In genomic region chr4:76212851-76213414, GRCh38 we compare ENCODE assay signal across 8 cellular contexts. TPM values are rescaled to one million over a fixed set of nuclear protein-coding genes. Genes with fewer than 3 reads are reported as not detected.
DNase-seq lines count a peak whose midpoint lies in the region; ATAC-seq and TF ChIP-seq lines count a peak whose summit lies in the region.

No MANE protein-coding gene starts in this region.

- intact Hi-C loops in activated B cell treated with CpG ODN at 0.5 μM for 24 hours (cut with micrococcal nuclease) (loop anchor here (1.0 to 10.0 kb wide), 6 partner anchors 14 to 864 kb away; partner anchors contain the start of genes CCNI, NUP54, RCHY1 and THAP6), testis (cut with DNase I; ENCODE audit: low total_unique reads) (no loop called here)

- H3K36me3 Mint-ChIP-seq in activated B cell treated with CpG ODN at 0.5 μM for 24 hours (ENCODE audit: low read depth), result peaks cover 4% of the 10 kb centered on the region

- peaks cover 57% of the 10 kb centered on the region for H3K4me1 Mint-ChIP-seq in activated B cell treated with CpG ODN at 0.5 μM for 24 hours

- WGBS in ectodermal cell, 2 experiments, result 26 to 30% methylated on average over 14 of the region's 14 CpGs
- WGBS in testis, 2 donors, result 0% methylated on average over 13 to 14 of the region's 14 CpGs

- no peaks in the 10 kb centered on the region for H3K27me3 Mint-ChIP-seq in activated B cell treated with CpG ODN at 0.5 μM for 24 hours

- no peaks in the 10 kb centered on the region for H3K9me3 ChIP-seq in ectodermal cell (ENCODE audit: control insufficient read depth, low read length)
- H3K9me3 ChIP-seq in testis, result no peaks in the 10 kb centered on the region

- H3K4me3 ChIP-seq in ectodermal cell (ENCODE audit: insufficient read depth, low read depth, low read length) (peak overlapping the region; percentile 72), testis (peak overlapping the region; percentile 85 to 90)

- no peak for TF ChIP-seq POLR2A in testis (IDR thresholded peaks at IDR 0.05)

- H3K27me3 ChIP-seq in ectodermal cell (ENCODE audit: control insufficient read depth, insufficient read depth, low read length, poor library complexity, severe bottlenecking) (peaks cover 9% of the 10 kb centered on the region), testis (no peaks in the 10 kb centered on the region)

- TF ChIP-seq CTCF in activated B cell treated with CpG ODN at 0.5 μM for 24 hours (IDR thresholded peaks at IDR 0.05) (no peak), testis (IDR thresholded peaks at IDR 0.05) (no peak)

- peaks cover 4% of the 10 kb centered on the region for H3K36me3 ChIP-seq in ectodermal cell (ENCODE audit: control insufficient read depth, insufficient read depth, low read length)
- no peaks in the 10 kb centered on the region for H3K36me3 ChIP-seq in testis (ENCODE audit: low read depth, missing control alignments)

- CTCF ChIA-PET in activated B cell treated with CpG ODN at 0.5 μM for 24 hours (lab: Charles Lee), result interaction anchor here (1.1 to 3.0 kb wide), 2 partner anchors 16 to 33 kb away, joined by 3 to 11 read pairs; no protein-coding TSS in a partner anchor

- peak overlapping the region; percentile 91 for H3K4me3 Mint-ChIP-seq in activated B cell treated with CpG ODN at 0.5 μM for 24 hours

- DNase-seq in C1 segment of cervical spinal cord (lab: John Stamatoyannopoulos, UW) (peak in 8 of 14 donors; percentile 38 to 69 (median 58)), activated B cell treated with CpG ODN at 0.5 μM for 24 hours (peak; percentile 20), midbrain (lab: John Stamatoyannopoulos, UW) (peak; percentile 66), testis (peak; percentile 44)

- peak; percentile 11 for ATAC-seq in HG02885 (IDR thresholded peaks at IDR 0.05; ENCODE audit: poor library complexity, unreplicated experiment)
- no peak for ATAC-seq in activated B cell treated with CpG ODN at 0.5 μM for 24 hours (ENCODE audit: low read depth)
- ATAC-seq in GM18861 (IDR thresholded peaks at IDR 0.05; ENCODE audit: unreplicated experiment), result no peak
- no peak for ATAC-seq in HG02884 (IDR thresholded peaks at IDR 0.05; ENCODE audit: unreplicated experiment)

- H3K27ac Mint-ChIP-seq in activated B cell treated with CpG ODN at 0.5 μM for 24 hours, result peak overlapping the region; percentile 90

- peaks cover 22% of the 10 kb centered on the region for H3K4me1 ChIP-seq in ectodermal cell (ENCODE audit: control insufficient read depth, insufficient read depth, low read length)
- H3K4me1 ChIP-seq in testis, result peaks cover 33% of the 10 kb centered on the region

- peak overlapping the region; percentile 78 for H3K27ac ChIP-seq in ectodermal cell (ENCODE audit: insufficient read depth, low read depth, low read length, poor library complexity, severe bottlenecking)
- peak overlapping the region; percentile 95 to 97 for H3K27ac ChIP-seq in testis

- no peaks in the 10 kb centered on the region for H3K9me3 Mint-ChIP-seq in activated B cell treated with CpG ODN at 0.5 μM for 24 hours

- POLR2A ChIA-PET in activated B cell treated with CpG ODN at 0.5 μM for 24 hours (lab: Charles Lee), result interaction anchor here (0.8 to 2.4 kb wide), 3 partner anchors 14 to 65 kb away, joined by 3 to 25 read pairs (median 4); partner anchors contain the start of gene NUP54

RNA-seq across cellular contexts. Expression of gene SCARB2, which starts 0.7 kb away (rescaled TPM):
- total RNA-seq in activated B cell treated with CpG ODN at 0.5 μM for 24 hours, result 17.2 and 21.8 TPM in 2 replicates
- polyA plus RNA-seq in ectodermal cell (2013, experiment 1 of 4), result 88.3 TPM
- 98.3 TPM for polyA plus RNA-seq in ectodermal cell (2013, experiment 2 of 4)
- polyA plus RNA-seq in ectodermal cell (2013, experiment 3 of 4), result 68.8 TPM
- 78.1 TPM for polyA plus RNA-seq in ectodermal cell (2013, experiment 4 of 4)
- total RNA-seq in testis, result 100 to 1,000 TPM; 115 TPM
- polyA plus RNA-seq in testis (ENCODE audit: insufficient read depth, low read depth, low replicate concordance), result 79.0 TPM

RNA-seq across cellular contexts. Expression of gene FAM47E, which starts 38.6 kb away (rescaled TPM):
- total RNA-seq in activated B cell treated with CpG ODN at 0.5 μM for 24 hours (0.39 TPM in 1 of 2 replicates, not detected in the other), testis (10 to 100 TPM; 11.0 to 15.4 TPM)
- 3.6 TPM for polyA plus RNA-seq in ectodermal cell (2013, experiment 1 of 4)
- polyA plus RNA-seq in ectodermal cell (2013, experiment 2 of 4), result 6.2 TPM
- 6.3 TPM for polyA plus RNA-seq in ectodermal cell (2013, experiment 3 of 4)
- polyA plus RNA-seq in ectodermal cell (2013, experiment 4 of 4), result 10.7 TPM
- 22.8 TPM for polyA plus RNA-seq in testis (ENCODE audit: insufficient read depth, low read depth, low replicate concordance)
